In the genomic region with DNA sequence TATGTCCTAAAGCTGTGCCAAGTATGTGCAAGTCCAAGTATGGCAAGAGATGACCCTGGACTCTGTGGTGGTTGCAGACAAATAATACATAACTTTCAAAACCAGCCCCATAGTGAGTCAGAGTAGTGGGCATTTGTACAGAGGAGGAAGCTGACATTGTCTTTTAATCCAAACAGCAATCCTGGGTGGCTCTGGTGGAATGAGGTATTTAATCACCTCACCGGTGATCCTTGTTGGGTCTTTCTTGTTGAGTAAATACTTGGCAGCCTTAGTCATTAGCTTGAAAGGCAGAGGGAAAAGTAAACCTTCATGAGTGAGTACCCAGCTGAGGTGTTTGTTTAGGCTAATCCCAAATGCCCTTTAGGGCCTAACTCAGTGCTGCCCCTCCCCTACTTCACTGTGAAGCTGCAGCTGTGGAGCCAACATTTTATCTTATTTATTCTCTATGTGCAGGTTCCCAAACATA, we compare ENCODE assay signal across 7 cellular contexts.
A peak's percentile ranks its signal among the peaks of the same experiment; 100 is the strongest.
DNase-seq lines count a peak whose midpoint lies in the region; ATAC-seq and TF ChIP-seq lines count a peak whose summit lies in the region.

No MANE protein-coding gene starts in this region.

- H3K9me3 Mint-ChIP-seq in type B pancreatic cell, result peaks cover 8% of the 10 kb centered on the region

- H3K36me3 Mint-ChIP-seq in type B pancreatic cell, result peaks cover 3% of the 10 kb centered on the region

- DNase-seq in HS-27A (ENCODE audit: low read depth), result peak; percentile 53
- peak; percentile 69 for DNase-seq in NCI-H82 (lab: John Stamatoyannopoulos, UW)
- DNase-seq in fibroblast of mammary gland (ENCODE audit: low read depth), result peak; percentile 43
- no peak for DNase-seq in type B pancreatic cell (ENCODE audit: extremely low spot score, unreplicated experiment)
- DNase-seq in GM19240 (ENCODE audit: insufficient read length, low spot score), result no peak

- TF ChIP-seq CTCF in fibroblast of mammary gland (conservative IDR thresholded peaks at IDR 0.05; ENCODE audit: control insufficient read depth, insufficient read depth, low read depth, low read length) (no peak), type B pancreatic cell (conservative IDR thresholded peaks at IDR 0.05) (no peak)

- H3K27me3 Mint-ChIP-seq in type B pancreatic cell, result no peaks in the 10 kb centered on the region

- ATAC-seq in HG02588 (IDR thresholded peaks at IDR 0.05; ENCODE audit: unreplicated experiment) (no peak), GM18909 (IDR thresholded peaks at IDR 0.05; ENCODE audit: poor library complexity, unreplicated experiment) (no peak)

- no peak overlapping the region for H3K4me3 Mint-ChIP-seq in type B pancreatic cell

- H3K4me1 Mint-ChIP-seq in type B pancreatic cell (ENCODE audit: unreplicated experiment), result peaks cover 26% of the 10 kb centered on the region

- H3K4me3 ChIP-seq in fibroblast of mammary gland (ENCODE audit: control insufficient read depth, low read depth, low read length), result no peak overlapping the region

- H3K27ac Mint-ChIP-seq in type B pancreatic cell, result peak overlapping the region; percentile 94

Comparison
In these comparisons a context has a peak if more than half of its experiments do, and no peak if none do; other contexts are left out.
1. DNase-seq: peak in HS-27A (single experiment), NCI-H82 (single experiment) and fibroblast of mammary gland (single experiment); none in type B pancreatic cell (single experiment) and GM19240 (single experiment).